ENCODE assay signal across 8 cellular contexts in genomic region chr20:2508631-2509467, GRCh38. TPM values are rescaled to one million over a fixed set of nuclear protein-coding genes. Genes with fewer than 3 reads are reported as not detected.
DNase-seq lines count a peak whose midpoint lies in the region; ATAC-seq and TF ChIP-seq lines count a peak whose summit lies in the region.

ZNF343 (minus strand) TSS chr20:2508915; CDS start chr20:2493895, 15,020 bp downstream.

- ATAC-seq in GM19025 (IDR thresholded peaks at IDR 0.05; ENCODE audit: low read depth, unreplicated experiment) (peak; percentile 96), HG03280 (IDR thresholded peaks at IDR 0.05; ENCODE audit: unreplicated experiment) (peak; percentile 95), left colon (peak; percentile 95)

- TF ChIP-seq CTCF in choroid plexus epithelial cell (conservative IDR thresholded peaks at IDR 0.05; ENCODE audit: low read depth, low read length): peak; percentile 1

- peak; percentile 72 to 85 for DNase-seq in AML-193 (lab: John Stamatoyannopoulos, UW)
- peak; percentile 77 for DNase-seq in NCI-H460 (ENCODE audit: extremely low read depth, low read depth)
- peak; percentile 60 to 62 for DNase-seq in activated CD4-positive, alpha-beta T cell treated with anti-CD3 and anti-CD28 coated beads for 24 hours (ENCODE audit: low read depth in 2 of 2)
- DNase-seq in choroid plexus epithelial cell (ENCODE audit: low read depth): peak; percentile 85
- peak; percentile 78 to 81 for DNase-seq in left colon
- DNase-seq in stimulated activated CD4-positive, alpha-beta T cell treated with anti-CD3 and anti-CD28 coated beads, Interleukin-2, amount 100 ng/mL, for 24 hours: peak; percentile 76 to 77

- peak within 1 kb of the TSS; percentile 94 for H3K4me3 ChIP-seq in choroid plexus epithelial cell (ENCODE audit: low read depth, low read length)

- intact Hi-C loops in left colon (cut with DNase I, micrococcal nuclease): no loop called here

RNA-seq across cellular contexts. Expression of gene ZNF343, which starts in this region (rescaled TPM):
- total RNA-seq in NCI-H460 (2014; rRNA removed; shearing (Covaris generic)): 14.9 TPM in 2 replicates
- polyA plus RNA-seq in NCI-H460 (2014; cell fraction: nucleus; rRNA removed): 11.8 and 19.3 TPM in 2 replicates
- total RNA-seq in left colon: 1 to 10 TPM; 6.8 to 7.2 TPM

Comparison
In these comparisons a context has a peak if more than half of its experiments do, and no peak if none do; other contexts are left out.
1. Peak in every context shown above with its lines: DNase-seq, ATAC-seq and H3K4me3 ChIP-seq.